Comparison of ENCODE assay signal across 16 cellular contexts in genomic region chr16:49019826-49020401, GRCh38.
DNase-seq lines count a peak whose midpoint lies in the region; ATAC-seq and TF ChIP-seq lines count a peak whose summit lies in the region.
"Had no signal": no experiment of that assay in that cellular context is flagged by ENCODE, and none has a peak within 500 bp of the region (broad histone marks: within the 10 kb centered on the region; RNA-seq: fewer than 3 reads in every experiment).

No MANE protein-coding gene starts in this region.

- H3K27ac ChIP-seq in left ventricle myocardium inferior (replicated peaks) = no peak overlapping the region
- H3K27ac ChIP-seq: adrenal gland, psoas muscle had no signal

- H3K9me3 Mint-ChIP-seq in nephron progenitor cell = peaks cover 3% of the 10 kb centered on the region
- H3K9me3 Mint-ChIP-seq: mesothelial cell of epicardium had no signal

- no peak overlapping the region for H3K4me3 ChIP-seq in astrocyte of the cerebellum (ENCODE audit: low read depth, low read length)
- no peak overlapping the region for H3K4me3 ChIP-seq in left ventricle myocardium inferior
- H3K4me3 ChIP-seq: adrenal gland, psoas muscle had no signal

- peaks cover 48% of the 10 kb centered on the region for H3K27me3 ChIP-seq in left ventricle myocardium inferior (ENCODE audit: low read depth)

- no peak for ATAC-seq in GM18498 (IDR thresholded peaks at IDR 0.05; ENCODE audit: unreplicated experiment)
- ATAC-seq: psoas muscle; stimulated activated naive B cell treated with anti-CD40 and anti-IgM and Interleukin-4, amounts not matched to agents 10 μg/mL and 1 μg/mL and 100 μg/mL, for 72 hours had no signal

- in situ Hi-C loops in Caki2 (cut with HindIII; ENCODE audit: low pct_unique_long_range_greater_than_20kb, low sequenced_read_pairs) = no loop called here
- in situ Hi-C loops in astrocyte of the cerebellum (cut with HindIII; ENCODE audit: low sequenced_read_pairs) = no loop called here

- H3K9me3 ChIP-seq in left ventricle myocardium inferior (replicated peaks) = no peaks in the 10 kb centered on the region
- H3K9me3 ChIP-seq: adrenal gland, psoas muscle had no signal

- TF ChIP-seq CTCF in astrocyte of the cerebellum (IDR thresholded peaks at IDR 0.05; ENCODE audit: low read depth, low read length, missing control alignments) (peak; percentile 20), nephron progenitor cell (IDR thresholded peaks at IDR 0.05) (no peak), left ventricle myocardium inferior (IDR thresholded peaks at IDR 0.05; ENCODE audit: borderline replicate concordance) (no peak)

- peaks cover 69% of the 10 kb centered on the region for H3K4me1 Mint-ChIP-seq in nephron progenitor cell

- intact Hi-C loops in left ventricle myocardium inferior (cut with micrococcal nuclease) = no loop called here

- no peaks in the 10 kb centered on the region for H3K36me3 Mint-ChIP-seq in nephron progenitor cell (ENCODE audit: low read depth)
- H3K36me3 Mint-ChIP-seq: mesothelial cell of epicardium; stimulated activated naive B cell treated with anti-CD40 and anti-IgM and Interleukin-4, amounts not matched to agents 10 μg/mL and 1 μg/mL and 100 μg/mL, for 72 hours had no signal

- no peaks in the 10 kb centered on the region for H3K4me1 ChIP-seq in left ventricle myocardium inferior
- H3K4me1 ChIP-seq: adrenal gland, psoas muscle had no signal

- H3K27ac Mint-ChIP-seq in nephron progenitor cell = peak overlapping the region; percentile 94
- H3K27ac Mint-ChIP-seq: mesothelial cell of epicardium; stimulated activated naive B cell treated with anti-CD40 and anti-IgM and Interleukin-4, amounts not matched to agents 10 μg/mL and 1 μg/mL and 100 μg/mL, for 72 hours had no signal

- H3K36me3 ChIP-seq in left ventricle myocardium inferior = no peaks in the 10 kb centered on the region
- H3K36me3 ChIP-seq: adrenal gland had no signal

- peaks cover 8% of the 10 kb centered on the region for H3K27me3 Mint-ChIP-seq in nephron progenitor cell (ENCODE audit: low read depth, poor library complexity)

- DNase-seq in Caki2 (ENCODE audit: low read depth) (peak; percentile 64), NCI-H2171 (lab: John Stamatoyannopoulos, UW) (peak; percentile 81), astrocyte of the cerebellum (ENCODE audit: low read depth) (no peak), nephron progenitor cell (no peak), dedifferentiated amniotic fluid mesenchymal stem cell (ENCODE audit: extremely low spot score) (no peak), left ventricle myocardium inferior (no peak)
- DNase-seq in stimulated activated CD4-positive, alpha-beta T cell treated with anti-CD3 and anti-CD28 coated beads, Interleukin-1b, Interleukin-23, amount 100 ng/mL, for 48 hours = no peak
- DNase-seq: activated CD4-positive, CD25-positive, alpha-beta regulatory T cell; adrenal gland; NK-92 treated with Interleukin-12 subunit alpha and Interleukin-12 subunit beta, amount 100 ng/mL, for 24 hours; psoas muscle; stimulated activated CD4-positive, alpha-beta T cell treated with anti-CD3 and anti-CD28 coated beads, Interleukin-4, amount 100 ng/mL, for 24 hours; stimulated activated naive B cell treated with anti-CD40 and anti-IgM and Interleukin-4, amounts not matched to agents 10 μg/mL and 1 μg/mL and 100 μg/mL, for 72 hours; SW 1271 had no signal

- H3K4me3 Mint-ChIP-seq in nephron progenitor cell = peak overlapping the region; percentile 76
- H3K4me3 Mint-ChIP-seq: mesothelial cell of epicardium; stimulated activated naive B cell treated with anti-CD40 and anti-IgM and Interleukin-4, amounts not matched to agents 10 μg/mL and 1 μg/mL and 100 μg/mL, for 72 hours had no signal

Comparison
In these comparisons a context has a peak if more than half of its experiments do, and no peak if none do; other contexts are left out.
1. DNase-seq: peak in Caki2 (single experiment) and NCI-H2171 (single experiment); none in astrocyte of the cerebellum (single experiment), nephron progenitor cell (single experiment), dedifferentiated amniotic fluid mesenchymal stem cell (single experiment), stimulated activated CD4-positive, alpha-beta T cell treated with anti-CD3 and anti-CD28 coated beads, Interleukin-1b, Interleukin-23, amount 100 ng/mL, for 48 hours (single experiment) and left ventricle myocardium inferior (single experiment).